Comparison of ENCODE assay signal across 22 cellular contexts in genomic region chr12:93849946-93850345, GRCh38.
"Had no signal": no experiment of that assay in that cellular context is flagged by ENCODE, and none has a peak within 500 bp of the region (broad histone marks: within the 10 kb centered on the region; RNA-seq: fewer than 3 reads in every experiment).

No MANE protein-coding gene starts in this region.

- DNase-seq: effector CD4-positive, alpha-beta T cell; endodermal cell; heart left ventricle; hypothalamus; mammary epithelial cell; naive thymus-derived CD8-positive, alpha-beta T cell; nucleus accumbens; ovary; sigmoid colon; stimulated activated CD4-positive, alpha-beta T cell treated with anti-CD3 and anti-CD28 coated beads, Interleukin-12 subunit alpha, Interleukin-12 subunit beta, amount 100 ng/mL, for 4 hours; stimulated activated naive CD4-positive, alpha-beta T cell; stomach; substantia nigra; transverse colon had no signal

- H3K9me3 Mint-ChIP-seq: endodermal cell had no signal

- H3K4me1 Mint-ChIP-seq: endodermal cell had no signal

- H3K4me3 ChIP-seq: heart left ventricle, mucosa of descending colon, ovary, right atrium auricular region, sigmoid colon, skin epidermis, stomach, thoracic aorta, transverse colon had no signal

- H3K36me3 ChIP-seq: ovary, right atrium auricular region, sigmoid colon, thoracic aorta, transverse colon had no signal

- H3K27me3 ChIP-seq: heart left ventricle, ovary, right atrium auricular region, sigmoid colon, stomach, transverse colon had no signal

- H3K27ac ChIP-seq: ovary, right atrium auricular region, sigmoid colon, thoracic aorta had no signal

- FAIRE-seq: colon, frontal cortex, islet of Langerhans had no signal

- H3K27me3 Mint-ChIP-seq: naive thymus-derived CD8-positive, alpha-beta T cell had no signal

- H3K4me3 Mint-ChIP-seq: endodermal cell had no signal

- H3K4me1 ChIP-seq: sigmoid colon had no signal

- H3K9me3 ChIP-seq: heart left ventricle, mucosa of descending colon, ovary, right atrium auricular region, sigmoid colon, stomach, thoracic aorta, transverse colon had no signal

- ATAC-seq: heart left ventricle; left lobe of liver; naive thymus-derived CD8-positive, alpha-beta T cell had no signal

- H3K27ac Mint-ChIP-seq: endodermal cell had no signal
